ENCODE assay signal across 18 cellular contexts in the genomic region with DNA sequence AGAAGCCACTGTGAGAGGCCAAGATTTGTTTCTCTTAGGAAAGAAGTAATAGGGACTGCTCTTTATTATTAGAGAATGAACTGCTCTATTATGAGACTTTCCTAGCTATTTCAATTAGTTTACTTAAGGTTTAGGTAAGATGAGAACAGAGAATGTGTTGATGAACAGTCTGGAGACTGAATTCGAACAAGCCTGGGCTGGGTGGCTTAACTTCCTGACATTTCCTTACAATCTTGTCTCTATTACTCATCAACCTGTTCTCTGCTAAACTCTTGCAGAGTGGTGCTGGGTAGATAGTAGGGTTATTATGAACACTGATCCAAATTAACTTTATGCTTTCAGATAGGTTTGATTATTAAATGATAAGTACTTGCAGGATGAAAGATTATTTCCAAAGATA. TPM values are rescaled to one million over a fixed set of nuclear protein-coding genes. Genes with fewer than 3 reads are reported as not detected.
DNase-seq lines count a peak whose midpoint lies in the region; ATAC-seq and TF ChIP-seq lines count a peak whose summit lies in the region.
"Had no signal": no experiment of that assay in that cellular context is flagged by ENCODE, and none has a peak within 500 bp of the region (broad histone marks: within the 10 kb centered on the region; RNA-seq: fewer than 3 reads in every experiment).

No MANE protein-coding gene starts in this region.

- H3K27ac ChIP-seq in RWPE2 (ENCODE audit: poor library complexity, severe bottlenecking) (no peak overlapping the region), epithelial cell of prostate (peak overlapping the region; percentile 43), left ventricle myocardium inferior (replicated peaks) (no peak overlapping the region)
- H3K27ac ChIP-seq: BLaER1 had no signal

- peak; percentile 60; the same call in 2 of the 3 replicates for ATAC-seq in RWPE2 (ENCODE audit: low read depth)
- peak; percentile 34 for ATAC-seq in mucosa of descending colon
- ATAC-seq in GM18858 (IDR thresholded peaks at IDR 0.05; ENCODE audit: unreplicated experiment), result no peak
- ATAC-seq: HepG2 had no signal

- TF ChIP-seq CTCF in RWPE2 (IDR thresholded peaks at IDR 0.05; ENCODE audit: poor library complexity, severe bottlenecking) (no peak), mucosa of descending colon (IDR thresholded peaks at IDR 0.05) (no peak), left ventricle myocardium inferior (IDR thresholded peaks at IDR 0.05; ENCODE audit: borderline replicate concordance) (no peak)

- H3K9me3 ChIP-seq in RWPE2 (ENCODE audit: severe bottlenecking) (no peaks in the 10 kb centered on the region), mucosa of descending colon (no peaks in the 10 kb centered on the region), left ventricle myocardium inferior (replicated peaks) (no peaks in the 10 kb centered on the region)
- H3K9me3 ChIP-seq: BLaER1 had no signal

- no peak overlapping the region for H3K4me3 ChIP-seq in RWPE2 (ENCODE audit: severe bottlenecking)
- no peak overlapping the region for H3K4me3 ChIP-seq in mucosa of descending colon
- no peak overlapping the region for H3K4me3 ChIP-seq in left ventricle myocardium inferior
- H3K4me3 ChIP-seq: BLaER1 had no signal

- DNase-seq in HPDE6-E6E7 (ENCODE audit: extremely low spot score), result peak; percentile 12
- DNase-seq in RWPE2 (ENCODE audit: low spot score), result no peak
- DNase-seq in epithelial cell of prostate (ENCODE audit: low read depth, low spot score), result peak; percentile 10
- DNase-seq in mucosa of descending colon, result no peak
- no peak for DNase-seq in stimulated activated CD4-positive, alpha-beta T cell treated with anti-CD3 and anti-CD28 coated beads, Interleukin-4, amount 100 ng/mL, for 1 hour
- no peak for DNase-seq in left ventricle myocardium inferior
- DNase-seq: 8988T; CD4-positive, alpha-beta memory T cell; DMS53; DND-41; EL; H9 had no signal

- intact Hi-C loops in mucosa of descending colon (cut with DNase I, micrococcal nuclease) (no loop called here), left ventricle myocardium inferior (cut with micrococcal nuclease) (no loop called here)

- no peaks in the 10 kb centered on the region for H3K4me1 ChIP-seq in RWPE2 (ENCODE audit: insufficient read depth, poor library complexity, severe bottlenecking)
- H3K4me1 ChIP-seq in mucosa of descending colon (ENCODE audit: low read depth), result no peaks in the 10 kb centered on the region
- no peaks in the 10 kb centered on the region for H3K4me1 ChIP-seq in left ventricle myocardium inferior
- H3K4me1 ChIP-seq: BLaER1 had no signal

- H3K27me3 ChIP-seq in RWPE2 (ENCODE audit: insufficient read depth, poor library complexity, severe bottlenecking) (no peaks in the 10 kb centered on the region), left ventricle myocardium inferior (ENCODE audit: low read depth) (no peaks in the 10 kb centered on the region)
- H3K27me3 ChIP-seq: BLaER1 had no signal

- H3K36me3 ChIP-seq in RWPE2 (ENCODE audit: low read depth), result no peaks in the 10 kb centered on the region
- no peaks in the 10 kb centered on the region for H3K36me3 ChIP-seq in mucosa of descending colon (ENCODE audit: low read depth)
- H3K36me3 ChIP-seq in left ventricle myocardium inferior, result no peaks in the 10 kb centered on the region
- H3K36me3 ChIP-seq: BLaER1 had no signal

RNA-seq across cellular contexts. Expression of gene SLC15A5, which starts 31.2 kb away (rescaled TPM):
- total RNA-seq in mucosa of descending colon (not detected), left ventricle myocardium inferior (not detected)
- total RNA-seq: A673; CD4-positive, alpha-beta memory T cell; G401; H1; H9; HepG2 had no signal

Comparison
In these comparisons a context has a peak if more than half of its experiments do, and no peak if none do; other contexts are left out.
1. DNase-seq: peak in HPDE6-E6E7 (single experiment) and epithelial cell of prostate (single experiment); none in RWPE2 (single experiment), mucosa of descending colon (0 of 3), stimulated activated CD4-positive, alpha-beta T cell treated with anti-CD3 and anti-CD28 coated beads, Interleukin-4, amount 100 ng/mL, for 1 hour (single experiment) and left ventricle myocardium inferior (single experiment).